23 cellular contexts compared by ENCODE assay signal in genomic region chr14:72782182-72782508, GRCh38.
DNase-seq lines count a peak whose midpoint lies in the region; ATAC-seq and TF ChIP-seq lines count a peak whose summit lies in the region.
"Had no signal": no experiment of that assay in that cellular context is flagged by ENCODE, and none has a peak within 500 bp of the region (broad histone marks: within the 10 kb centered on the region; RNA-seq: fewer than 3 reads in every experiment).

No MANE protein-coding gene starts in this region.

- ATAC-seq in heart left ventricle (no peak), GM18870 (IDR thresholded peaks at IDR 0.05; ENCODE audit: unreplicated experiment) (no peak), GM21619 (IDR thresholded peaks at IDR 0.05; ENCODE audit: unreplicated experiment) (no peak)
- ATAC-seq: CD8-positive, alpha-beta T cell had no signal

- intact Hi-C loops in heart left ventricle (cut with DNase I) = no loop called here

- peak overlapping the region; percentile 36 for H3K27ac Mint-ChIP-seq in neural crest cell (ENCODE audit: unreplicated experiment)
- H3K27ac Mint-ChIP-seq: activated naive CD8-positive, alpha-beta T cell treated with anti-CD3 and anti-CD28 coated beads for 36 hours; B cell; CD8-positive, alpha-beta T cell had no signal

- no peak overlapping the region for H3K4me3 Mint-ChIP-seq in neural crest cell
- H3K4me3 Mint-ChIP-seq: activated naive CD8-positive, alpha-beta T cell treated with anti-CD3 and anti-CD28 coated beads for 36 hours; B cell; CD8-positive, alpha-beta T cell had no signal

- DNase-seq in cardiac muscle cell (ENCODE audit: low read depth in 1 of 2, low spot score in 1 of 2) = no peak
- DNase-seq in heart left ventricle = no peak
- no peak for DNase-seq in brain microvascular endothelial cell
- no peak for DNase-seq in neural crest cell (ENCODE audit: low read depth, low spot score)
- no peak for DNase-seq in NCI-H510A (lab: John Stamatoyannopoulos, UW)
- no peak for DNase-seq in NCI-H1092 (lab: John Stamatoyannopoulos, UW)
- DNase-seq: activated effector memory CD4-positive, alpha-beta T cell treated with Interleukin-2 at 50 U/mL for 16 hours; activated naive CD8-positive, alpha-beta T cell treated with anti-CD3 and anti-CD28 coated beads for 36 hours; activated T-cell treated with anti-CD3 and anti-CD28 coated beads for 4 hours; CD8-positive, alpha-beta T cell; dorsolateral prefrontal cortex; KBM-7; MG63; NCI-H1417; NCI-H2029 treated with DMSO at 0.1 percent for 48 hours; NCI-H526 treated with DMSO at 0.1 percent for 48 hours; sigmoid colon; stimulated activated naive CD4-positive, alpha-beta T cell treated with Interleukin-2 at 50 U/mL for 16 hours; uterus had no signal

- H3K4me1 ChIP-seq in cardiac muscle cell (ENCODE audit: low read depth) = peaks cover 28% of the 10 kb centered on the region
- H3K4me1 ChIP-seq in heart left ventricle = peaks cover 0 to 58% (median 10%) of the 10 kb centered on the region in 12 donors
- H3K4me1 ChIP-seq: prostate gland, sigmoid colon, uterus had no signal

- H3K27me3 Mint-ChIP-seq in neural crest cell (ENCODE audit: low read depth) = no peaks in the 10 kb centered on the region
- H3K27me3 Mint-ChIP-seq: activated naive CD8-positive, alpha-beta T cell treated with anti-CD3 and anti-CD28 coated beads for 36 hours; B cell had no signal

- peaks cover 17% of the 10 kb centered on the region for H3K4me1 Mint-ChIP-seq in neural crest cell
- H3K4me1 Mint-ChIP-seq: activated naive CD8-positive, alpha-beta T cell treated with anti-CD3 and anti-CD28 coated beads for 36 hours had no signal

- H3K9me3 ChIP-seq in cardiac muscle cell (ENCODE audit: low read depth) (no peaks in the 10 kb centered on the region), heart left ventricle (peaks cover 0 to 7% (median 0%) of the 10 kb centered on the region in 12 donors)
- H3K9me3 ChIP-seq: MG63, prostate gland, sigmoid colon, uterus had no signal

- no peak for TF ChIP-seq POLR2A in heart left ventricle (IDR thresholded peaks at IDR 0.05)

- H3K4me3 ChIP-seq in cardiac muscle cell (no peak overlapping the region), heart left ventricle (no peak overlapping the region), brain microvascular endothelial cell (ENCODE audit: low read depth, low read length) (no peak overlapping the region)
- H3K4me3 ChIP-seq: dorsolateral prefrontal cortex, MG63, prostate gland, sigmoid colon, uterus had no signal

- no peak for TF ChIP-seq CTCF in cardiac muscle cell (IDR thresholded peaks at IDR 0.05; ENCODE audit: low read depth, low read length)
- TF ChIP-seq CTCF in heart left ventricle (IDR thresholded peaks at IDR 0.05) = no peak
- no peak for TF ChIP-seq CTCF in brain microvascular endothelial cell (IDR thresholded peaks at IDR 0.05; ENCODE audit: low read depth, low read length, missing control alignments)
- no peak for TF ChIP-seq CTCF in neural crest cell (conservative IDR thresholded peaks at IDR 0.05)

- no peaks in the 10 kb centered on the region for H3K36me3 Mint-ChIP-seq in neural crest cell (ENCODE audit: low read depth)
- H3K36me3 Mint-ChIP-seq: CD8-positive, alpha-beta T cell had no signal

- in situ Hi-C loops in brain microvascular endothelial cell (cut with HindIII; ENCODE audit: low pct_ligation_motif_present, low sequenced_read_pairs) = no loop called here

- peaks cover 3% of the 10 kb centered on the region for H3K9me3 Mint-ChIP-seq in neural crest cell

- H3K27ac ChIP-seq in cardiac muscle cell (peak overlapping the region; percentile 52), heart left ventricle (no peak overlapping the region), brain microvascular endothelial cell (peak overlapping the region; percentile 74)
- H3K27ac ChIP-seq: prostate gland, sigmoid colon, uterus had no signal

- no peaks in the 10 kb centered on the region for H3K27me3 ChIP-seq in cardiac muscle cell
- H3K27me3 ChIP-seq in heart left ventricle = no peaks in the 10 kb centered on the region
- H3K27me3 ChIP-seq in brain microvascular endothelial cell (replicated peaks) = no peaks in the 10 kb centered on the region
- H3K27me3 ChIP-seq: dorsolateral prefrontal cortex, MG63, sigmoid colon, uterus had no signal

- no peaks in the 10 kb centered on the region for H3K36me3 ChIP-seq in cardiac muscle cell
- no peaks in the 10 kb centered on the region for H3K36me3 ChIP-seq in heart left ventricle
- H3K36me3 ChIP-seq in brain microvascular endothelial cell (replicated peaks) = no peaks in the 10 kb centered on the region
- H3K36me3 ChIP-seq: prostate gland, sigmoid colon, uterus had no signal

- 90 to 98% (median 93%) methylated on average over 3 of the region's 3 CpGs for WGBS in heart left ventricle, 4 donors

Comparison
In these comparisons a context has a peak if more than half of its experiments do, and no peak if none do; other contexts are left out.
1. H3K27ac ChIP-seq: peak in cardiac muscle cell (single experiment) and brain microvascular endothelial cell (single experiment); none in heart left ventricle (0 of 12).